ENCODE assay signal across 21 cellular contexts in genomic region chr10:42574336-42574735, GRCh38.
"Had no signal": no experiment of that assay in that cellular context is flagged by ENCODE, and none has a peak within 500 bp of the region (broad histone marks: within the 10 kb centered on the region; RNA-seq: fewer than 3 reads in every experiment).

No MANE protein-coding gene starts in this region.

- H3K27ac ChIP-seq: colonic mucosa, dorsolateral prefrontal cortex, esophagus muscularis mucosa, hepatocyte, left lung, sigmoid colon had no signal

- DNase-seq: activated CD4-positive, alpha-beta T cell treated with anti-CD3 and anti-CD28 coated beads for 1 hour; activated CD4-positive, alpha-beta T cell treated with anti-CD3 and anti-CD28 coated beads, Interleukin-2, amount 50 U/mL, for 4 hours; activated naive CD4-positive, alpha-beta T cell treated with Interleukin-2 at 50 U/mL for 16 hours; activated naive CD8-positive, alpha-beta T cell treated with anti-CD3 and anti-CD28 coated beads for 36 hours; activated T-cell treated with anti-CD3 and anti-CD28 coated beads, Interleukin-2, amount 50 U/mL, for 48 hours; colonic mucosa; dorsolateral prefrontal cortex; effector memory CD8-positive, alpha-beta T cell; glutamatergic neuron; immature natural killer cell; left lung; naive thymus-derived CD4-positive, alpha-beta T cell; sigmoid colon; stimulated activated CD4-positive, alpha-beta T cell treated with anti-CD3 and anti-CD28 coated beads, Interleukin-15, amount 100 ng/mL, for 24 hours; T-helper 17 cell; trophoblast cell had no signal

- H3K36me3 ChIP-seq: colonic mucosa, esophagus muscularis mucosa, left lung, sigmoid colon had no signal

- H3K79me2 ChIP-seq: hepatocyte had no signal

- ATAC-seq: effector memory CD8-positive, alpha-beta T cell; left lung; naive thymus-derived CD4-positive, alpha-beta T cell; stimulated activated memory B cell treated with anti-CD40 and anti-IgM and Interleukin-4, amounts not matched to agents 10 μg/mL and 1 μg/mL and 100 μg/mL, for 72 hours; T-helper 17 cell had no signal

- H3K4me3 ChIP-seq: colonic mucosa, dorsolateral prefrontal cortex, esophagus muscularis mucosa, hepatocyte, left lung, sigmoid colon, smooth muscle cell had no signal

- H2AFZ ChIP-seq: hepatocyte had no signal

- H3K27ac Mint-ChIP-seq: activated naive CD8-positive, alpha-beta T cell treated with anti-CD3 and anti-CD28 coated beads for 36 hours; effector memory CD8-positive, alpha-beta T cell; immature natural killer cell; naive thymus-derived CD4-positive, alpha-beta T cell; stimulated activated memory B cell treated with anti-CD40 and anti-IgM and Interleukin-4, amounts not matched to agents 10 μg/mL and 1 μg/mL and 100 μg/mL, for 72 hours; T-helper 17 cell had no signal

- H3K27me3 Mint-ChIP-seq: stimulated activated memory B cell treated with anti-CD40 and anti-IgM and Interleukin-4, amounts not matched to agents 10 μg/mL and 1 μg/mL and 100 μg/mL, for 72 hours; T-helper 17 cell had no signal

- H3K4me1 Mint-ChIP-seq: activated naive CD8-positive, alpha-beta T cell treated with anti-CD3 and anti-CD28 coated beads for 36 hours; neural crest cell; stimulated activated memory B cell treated with anti-CD40 and anti-IgM and Interleukin-4, amounts not matched to agents 10 μg/mL and 1 μg/mL and 100 μg/mL, for 72 hours; T-helper 17 cell had no signal

- H3K9me3 ChIP-seq: colonic mucosa, esophagus muscularis mucosa, sigmoid colon had no signal

- H3K4me3 Mint-ChIP-seq: activated naive CD8-positive, alpha-beta T cell treated with anti-CD3 and anti-CD28 coated beads for 36 hours; effector memory CD8-positive, alpha-beta T cell; immature natural killer cell; naive thymus-derived CD4-positive, alpha-beta T cell; neural crest cell; stimulated activated memory B cell treated with anti-CD40 and anti-IgM and Interleukin-4, amounts not matched to agents 10 μg/mL and 1 μg/mL and 100 μg/mL, for 72 hours; T-helper 17 cell had no signal

- H3K4me1 ChIP-seq: colonic mucosa, esophagus muscularis mucosa, left lung, sigmoid colon had no signal

- H3K27me3 ChIP-seq: colonic mucosa, dorsolateral prefrontal cortex, hepatocyte, left lung, sigmoid colon had no signal

- H3K4me2 ChIP-seq: hepatocyte, smooth muscle cell had no signal

- H3K36me3 Mint-ChIP-seq: immature natural killer cell had no signal
